In genomic region chr1:38138498-38139233, GRCh38 we compare ENCODE assay signal across 8 cellular contexts.
A peak's percentile ranks its signal among the peaks of the same experiment; 100 is the strongest.
DNase-seq lines count a peak whose midpoint lies in the region; ATAC-seq lines count a peak whose summit lies in the region.

No MANE protein-coding gene starts in this region.

- peaks cover 5% of the 10 kb centered on the region for H3K9me3 ChIP-seq in adipocyte (ENCODE audit: control insufficient read depth, low read length)

- H3K4me1 ChIP-seq in adipocyte (ENCODE audit: control insufficient read depth, insufficient read depth, low read length) = no peaks in the 10 kb centered on the region

- ATAC-seq in left cardiac atrium = peak; percentile 97
- ATAC-seq in sciatic nerve = peak; percentile 95

- no peak overlapping the region for H3K4me3 ChIP-seq in adipocyte (ENCODE audit: low read length)

- intact Hi-C loops in left cardiac atrium (cut with DNase I) (no loop called here), sciatic nerve (cut with DNase I) (no loop called here)

- H3K36me3 ChIP-seq in adipocyte (ENCODE audit: control insufficient read depth, insufficient read depth, low read length, severe bottlenecking) = no peaks in the 10 kb centered on the region

- H3K27me3 ChIP-seq in adipocyte (replicated peaks; ENCODE audit: control insufficient read depth, insufficient read depth, low read length) = peaks cover 72% of the 10 kb centered on the region

- H3K9ac ChIP-seq in adipocyte (ENCODE audit: low read length) = no peak overlapping the region

- DNase-seq in GOT3 (lab: John Stamatoyannopoulos, UW) (peak; percentile 72), adipocyte (ENCODE audit: low read depth) (peak; percentile 94), left cardiac atrium (peak; percentile 73), sciatic nerve (ENCODE audit: low spot score) (peak; percentile 91), DMS 273 treated with DMSO at 0.1 percent for 48 hours (lab: John Stamatoyannopoulos, UW) (no peak), MV-4-11 (lab: John Stamatoyannopoulos, UW) (no peak), NCI-H1048 (lab: John Stamatoyannopoulos, UW) (no peak)
- DNase-seq in activated effector memory CD4-positive, alpha-beta T cell treated with anti-CD3 and anti-CD28 coated beads, Interleukin-2, amount 50 U/mL, for 16 hours = no peak

Comparison
In these comparisons a context has a peak if more than half of its experiments do, and no peak if none do; other contexts are left out.
1. DNase-seq: peak in GOT3 (single experiment), adipocyte (single experiment), left cardiac atrium (single experiment) and sciatic nerve (single experiment); none in DMS 273 treated with DMSO at 0.1 percent for 48 hours (single experiment), MV-4-11 (single experiment), NCI-H1048 (single experiment) and activated effector memory CD4-positive, alpha-beta T cell treated with anti-CD3 and anti-CD28 coated beads, Interleukin-2, amount 50 U/mL, for 16 hours (single experiment).